1 cellular context compared by ENCODE assay signal in the genomic region with DNA sequence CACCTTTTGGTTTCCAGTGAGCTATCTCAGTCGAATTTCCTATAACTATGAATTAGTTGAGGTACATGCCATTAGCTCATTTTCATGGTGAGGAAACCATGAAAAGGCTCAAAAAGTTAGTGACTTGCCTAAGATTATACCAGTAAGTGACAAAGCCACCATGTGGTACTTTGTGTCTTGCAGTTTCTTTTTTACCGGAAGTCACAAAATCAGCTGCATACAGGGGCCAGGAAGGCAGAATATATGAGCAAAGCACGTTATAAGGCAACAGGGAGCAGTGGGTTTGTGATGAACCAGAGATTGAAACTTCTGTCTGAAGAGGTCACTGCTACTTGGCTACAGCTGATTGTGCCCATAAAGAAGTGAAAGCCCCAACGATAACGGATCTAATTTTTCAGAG.
TF ChIP-seq lines count a peak whose summit lies in the region.

No MANE protein-coding gene starts in this region.

TF ChIP-seq in WTC11, 78 proteins besides CTCF, POLR2A, EP300 and RAD21:
- TF ChIP-seq, protein P1, sequence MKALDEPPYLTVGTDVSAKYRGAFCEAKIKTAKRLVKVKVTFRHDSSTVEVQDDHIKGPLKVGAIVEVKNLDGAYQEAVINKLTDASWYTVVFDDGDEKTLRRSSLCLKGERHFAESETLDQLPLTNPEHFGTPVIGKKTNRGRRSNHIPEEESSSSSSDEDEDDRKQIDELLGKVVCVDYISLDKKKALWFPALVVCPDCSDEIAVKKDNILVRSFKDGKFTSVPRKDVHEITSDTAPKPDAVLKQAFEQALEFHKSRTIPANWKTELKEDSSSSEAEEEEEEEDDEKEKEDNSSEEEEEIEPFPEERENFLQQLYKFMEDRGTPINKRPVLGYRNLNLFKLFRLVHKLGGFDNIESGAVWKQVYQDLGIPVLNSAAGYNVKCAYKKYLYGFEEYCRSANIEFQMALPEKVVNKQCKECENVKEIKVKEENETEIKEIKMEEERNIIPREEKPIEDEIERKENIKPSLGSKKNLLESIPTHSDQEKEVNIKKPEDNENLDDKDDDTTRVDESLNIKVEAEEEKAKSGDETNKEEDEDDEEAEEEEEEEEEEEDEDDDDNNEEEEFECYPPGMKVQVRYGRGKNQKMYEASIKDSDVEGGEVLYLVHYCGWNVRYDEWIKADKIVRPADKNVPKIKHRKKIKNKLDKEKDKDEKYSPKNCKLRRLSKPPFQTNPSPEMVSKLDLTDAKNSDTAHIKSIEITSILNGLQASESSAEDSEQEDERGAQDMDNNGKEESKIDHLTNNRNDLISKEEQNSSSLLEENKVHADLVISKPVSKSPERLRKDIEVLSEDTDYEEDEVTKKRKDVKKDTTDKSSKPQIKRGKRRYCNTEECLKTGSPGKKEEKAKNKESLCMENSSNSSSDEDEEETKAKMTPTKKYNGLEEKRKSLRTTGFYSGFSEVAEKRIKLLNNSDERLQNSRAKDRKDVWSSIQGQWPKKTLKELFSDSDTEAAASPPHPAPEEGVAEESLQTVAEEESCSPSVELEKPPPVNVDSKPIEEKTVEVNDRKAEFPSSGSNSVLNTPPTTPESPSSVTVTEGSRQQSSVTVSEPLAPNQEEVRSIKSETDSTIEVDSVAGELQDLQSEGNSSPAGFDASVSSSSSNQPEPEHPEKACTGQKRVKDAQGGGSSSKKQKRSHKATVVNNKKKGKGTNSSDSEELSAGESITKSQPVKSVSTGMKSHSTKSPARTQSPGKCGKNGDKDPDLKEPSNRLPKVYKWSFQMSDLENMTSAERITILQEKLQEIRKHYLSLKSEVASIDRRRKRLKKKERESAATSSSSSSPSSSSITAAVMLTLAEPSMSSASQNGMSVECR (CRISPR knock-in tag; IDR thresholded peaks at IDR 0.05; ENCODE audit: borderline replicate concordance), result no peak
